Comparison of ENCODE assay signal across 7 cellular contexts in genomic region chr12:64088431-64089349, GRCh38.
A peak's percentile ranks its signal among the peaks of the same experiment; 100 is the strongest.
DNase-seq lines count a peak whose midpoint lies in the region; ATAC-seq and TF ChIP-seq lines count a peak whose summit lies in the region.

No MANE protein-coding gene starts in this region.

- H3K79me1 ChIP-seq in neuronal stem cell (ENCODE audit: low read depth, low read length) = no peaks in the 10 kb centered on the region

- H3K4ac ChIP-seq in neuronal stem cell (ENCODE audit: low read length) = no peak overlapping the region

- no peak overlapping the region for H2AK5ac ChIP-seq in neuronal stem cell (ENCODE audit: low read depth, low read length)

- WGBS in neuronal stem cell (ENCODE audit: extremely low coverage in 2 of 2, insufficient read length in 2 of 2, insufficient replicate concordance in 1 of 2), 2 donors = no CpG with 5 or more reads among the region's 12 CpGs

- H3K36me3 ChIP-seq in neuronal stem cell (replicated peaks in 1 of 2; ENCODE audit: control insufficient read depth in 2 of 2, insufficient read depth in 2 of 2, low read length in 2 of 2) = peaks cover 0 to 43% of the 10 kb centered on the region in 2 donors

- H2AFZ ChIP-seq in neuronal stem cell (ENCODE audit: low read length) = no peak overlapping the region

- DNase-seq in HS-27A (ENCODE audit: low read depth) (peak; percentile 97), RWPE1 (ENCODE audit: low spot score) (peak; percentile 91), fibroblast of mammary gland (ENCODE audit: low read depth) (peak; percentile 97), neuronal stem cell (ENCODE audit: low spot score) (peak; percentile 23), NCI-H1092 treated with DMSO at 0.1 percent for 48 hours (lab: John Stamatoyannopoulos, UW) (no peak)

- TF ChIP-seq CTCF in RWPE1 (conservative IDR thresholded peaks at IDR 0.05; ENCODE audit: low read depth) (no peak), fibroblast of mammary gland (conservative IDR thresholded peaks at IDR 0.05; ENCODE audit: control insufficient read depth, insufficient read depth, low read depth, low read length) (no peak)

- H3K4me3 ChIP-seq in fibroblast of mammary gland (ENCODE audit: control insufficient read depth, low read depth, low read length) = no peak overlapping the region
- no peak overlapping the region for H3K4me3 ChIP-seq in neuronal stem cell (ENCODE audit: low read length in 2 of 2)

- H3K14ac ChIP-seq in neuronal stem cell (ENCODE audit: low read length) = no peak overlapping the region

- H2BK15ac ChIP-seq in neuronal stem cell (ENCODE audit: low read length) = no peak overlapping the region

- H4K8ac ChIP-seq in neuronal stem cell (ENCODE audit: low read depth, low read length) = no peak overlapping the region

- H3K9ac ChIP-seq in neuronal stem cell (ENCODE audit: low read depth, low read length, poor library complexity) = no peak overlapping the region

- H4K91ac ChIP-seq in neuronal stem cell (ENCODE audit: low read depth, low read length, poor library complexity) = no peak overlapping the region

- CTCF ChIA-PET in RWPE1 (lab: Yijun Ruan, JAX) = interaction anchor here (0.5 to 1.4 kb wide), 3 partner anchors 25 to 249 kb away, joined by 3 to 4 read pairs (median 3); no protein-coding TSS in a partner anchor

- ATAC-seq in GM18861 (IDR thresholded peaks at IDR 0.05; ENCODE audit: unreplicated experiment) (no peak), HG02938 (IDR thresholded peaks at IDR 0.05; ENCODE audit: unreplicated experiment) (no peak)

- no peak overlapping the region for H3K4me2 ChIP-seq in neuronal stem cell (ENCODE audit: insufficient read depth, low read length, poor library complexity, severe bottlenecking)

- no peak overlapping the region for H2BK120ac ChIP-seq in neuronal stem cell (ENCODE audit: low read depth, low read length)

- H3K27ac ChIP-seq in RWPE1 (peak overlapping the region; percentile 94), neuronal stem cell (replicated peaks; ENCODE audit: low read length) (no peak overlapping the region)

- H3K9me3 ChIP-seq in neuronal stem cell (replicated peaks in 1 of 2; ENCODE audit: control insufficient read depth in 2 of 2, insufficient read depth in 1 of 2, low read depth in 1 of 2, low read length in 2 of 2) = no peaks in the 10 kb centered on the region

- H3K4me1 ChIP-seq in neuronal stem cell (ENCODE audit: control insufficient read depth in 2 of 2, insufficient read depth in 1 of 2, low read depth in 1 of 2, low read length in 2 of 2) = peaks cover 4 to 11% of the 10 kb centered on the region in 2 donors

- H3K18ac ChIP-seq in neuronal stem cell (ENCODE audit: low read length) = peak overlapping the region; percentile 60

- no peak overlapping the region for H2BK5ac ChIP-seq in neuronal stem cell (ENCODE audit: low read length)

- POLR2A ChIA-PET in RWPE1 (lab: Yijun Ruan, JAX; ENCODE audit: low non-redundant PET) = interaction anchor here (1.1 kb wide), 1 partner anchor 16 kb away, joined by 3 read pairs; no protein-coding TSS in a partner anchor

- H3K27me3 ChIP-seq in neuronal stem cell (ENCODE audit: control insufficient read depth in 3 of 3, insufficient read depth in 3 of 3, low read depth in 1 of 3, low read length in 3 of 3) = no peaks in the 10 kb centered on the region

- H2BK12ac ChIP-seq in neuronal stem cell (ENCODE audit: low read length) = no peak overlapping the region

- H3K23ac ChIP-seq in neuronal stem cell (ENCODE audit: low read depth, low read length, poor library complexity) = no peak overlapping the region
